In the genomic region with DNA sequence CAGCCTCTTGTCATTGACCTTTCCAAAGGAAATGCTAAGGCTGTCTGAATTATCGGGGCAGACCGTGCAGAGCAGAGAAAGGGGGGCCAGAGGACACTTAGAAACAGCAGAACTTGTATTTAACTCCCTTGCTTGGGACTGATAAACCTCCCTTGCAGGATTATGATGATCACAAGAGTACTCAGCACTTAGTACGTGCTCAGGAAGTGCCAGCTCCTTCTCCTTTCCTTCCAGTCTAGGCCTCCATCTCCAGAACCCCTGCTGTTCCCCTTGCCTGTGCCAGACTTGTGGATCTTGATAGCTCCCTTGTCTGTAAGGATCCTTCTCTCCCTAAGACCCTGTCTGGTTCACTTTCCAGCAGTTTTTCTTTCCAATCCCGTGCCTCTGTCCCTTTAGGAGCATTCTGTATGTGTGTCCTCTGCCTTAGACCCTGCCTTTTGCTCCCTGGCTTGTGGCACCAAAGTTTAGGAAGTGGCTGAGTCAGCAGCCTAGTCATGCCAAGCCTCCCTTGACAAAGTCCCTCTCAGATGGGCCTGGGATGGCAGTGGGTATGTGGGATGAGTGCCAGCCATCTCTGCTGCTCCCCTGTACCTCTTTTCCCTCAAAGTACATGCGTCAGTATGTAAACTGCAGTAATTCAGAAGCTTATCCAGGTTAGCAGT, we compare ENCODE assay signal across 8 cellular contexts. TPM values are rescaled to one million over a fixed set of nuclear protein-coding genes. Genes with fewer than 3 reads are reported as not detected.
DNase-seq lines count a peak whose midpoint lies in the region; ATAC-seq, FAIRE-seq and TF ChIP-seq lines count a peak whose summit lies in the region.

No MANE protein-coding gene starts in this region.

- CTCF ChIA-PET in activated CD4-positive, alpha-beta memory T cell treated with anti-CD3 and anti-CD28 coated beads for 36 hours (lab: Charles Lee) = interaction anchor here (0.8 to 2.8 kb wide), 3 partner anchors 12 to 140 kb away, joined by 3 to 13 read pairs (median 5); no protein-coding TSS in a partner anchor

- no peak overlapping the region for H3K27ac ChIP-seq in CD4-positive, CD25-positive, alpha-beta regulatory T cell (ENCODE audit: insufficient read depth, low read length, poor library complexity, severe bottlenecking)
- H3K27ac ChIP-seq in HL-60 (replicated peaks) = peak overlapping the region; percentile 84

- no peak for FAIRE-seq in GM12892 (lab: Jason Lieb, UNC)

- intact Hi-C loops in activated CD4-positive, alpha-beta memory T cell treated with anti-CD3 and anti-CD28 coated beads for 36 hours (cut with micrococcal nuclease) = loop anchor here (5.0 kb wide), 1 partner anchor 171 kb away; no protein-coding TSS in a partner anchor
- intact Hi-C loops in Right ventricle myocardium superior (cut with DNase I) = no loop called here

- ATAC-seq in CD4-positive, CD25-positive, alpha-beta regulatory T cell (ENCODE audit: low read depth in 2 of 2) = no peak
- ATAC-seq in Right ventricle myocardium superior (ENCODE audit: poor library complexity) (peak; percentile 8), HG03460 (IDR thresholded peaks at IDR 0.05; ENCODE audit: unreplicated experiment) (no peak), HG02870 (IDR thresholded peaks at IDR 0.05; ENCODE audit: unreplicated experiment) (no peak)

- no peak for TF ChIP-seq POLR2A in GM12892 (IDR thresholded peaks at IDR 0.05; ENCODE audit: low read depth, low read length)

- peaks cover 13% of the 10 kb centered on the region for H3K4me1 ChIP-seq in CD4-positive, CD25-positive, alpha-beta regulatory T cell (ENCODE audit: control insufficient read depth, insufficient read depth, low read length, poor library complexity, severe bottlenecking)

- POLR2A ChIA-PET in activated CD4-positive, alpha-beta memory T cell treated with anti-CD3 and anti-CD28 coated beads for 36 hours (lab: Charles Lee) = no interaction called here

- H3K4me3 Mint-ChIP-seq in CD4-positive, CD25-positive, alpha-beta regulatory T cell = peak overlapping the region; percentile 88 to 93 (median 90)
- peak overlapping the region; percentile 79 for H3K4me3 Mint-ChIP-seq in activated CD4-positive, alpha-beta memory T cell treated with anti-CD3 and anti-CD28 coated beads for 36 hours

- no peaks in the 10 kb centered on the region for H3K36me3 Mint-ChIP-seq in CD4-positive, CD25-positive, alpha-beta regulatory T cell
- peaks cover 2% of the 10 kb centered on the region for H3K36me3 Mint-ChIP-seq in activated CD4-positive, alpha-beta memory T cell treated with anti-CD3 and anti-CD28 coated beads for 36 hours

- peaks cover 0 to 2% (median 0%) of the 10 kb centered on the region in 7 donors for H3K9me3 Mint-ChIP-seq in CD4-positive, CD25-positive, alpha-beta regulatory T cell
- H3K9me3 Mint-ChIP-seq in activated CD4-positive, alpha-beta memory T cell treated with anti-CD3 and anti-CD28 coated beads for 36 hours = no peaks in the 10 kb centered on the region

- H3K27ac Mint-ChIP-seq in CD4-positive, CD25-positive, alpha-beta regulatory T cell = peak overlapping the region in 2 of 3 donors; percentile 38 to 74
- no peak overlapping the region for H3K27ac Mint-ChIP-seq in activated CD4-positive, alpha-beta memory T cell treated with anti-CD3 and anti-CD28 coated beads for 36 hours

- H3K27me3 ChIP-seq in CD4-positive, CD25-positive, alpha-beta regulatory T cell (ENCODE audit: control insufficient read depth, insufficient read depth, low read length) = peaks cover 3% of the 10 kb centered on the region
- peaks cover 2% of the 10 kb centered on the region for H3K27me3 ChIP-seq in HL-60 (ENCODE audit: insufficient read depth, poor library complexity, severe bottlenecking)

- H3K9me3 ChIP-seq in CD4-positive, CD25-positive, alpha-beta regulatory T cell (ENCODE audit: control insufficient read depth in 2 of 2, low read length in 2 of 2) = no peaks in the 10 kb centered on the region

- peak in 1 of 3 donors; percentile 0 for DNase-seq in CD4-positive, CD25-positive, alpha-beta regulatory T cell
- DNase-seq in HL-60 (ENCODE audit: low read depth in 1 of 2, low spot score in 1 of 2) (peak in 1 of 2 experiments; percentile 22), Right ventricle myocardium superior (no peak), putamen (ENCODE audit: low spot score) (peak; percentile 15), GM12892 (ENCODE audit: insufficient read length) (no peak)
- DNase-seq in activated CD4-positive, alpha-beta memory T cell treated with anti-CD3 and anti-CD28 coated beads for 36 hours = peak; percentile 15

- peak overlapping the region; percentile 59 for H3K4me3 ChIP-seq in CD4-positive, CD25-positive, alpha-beta regulatory T cell (ENCODE audit: low read depth, low read length)
- peak overlapping the region; percentile 86 for H3K4me3 ChIP-seq in HL-60 (replicated peaks; ENCODE audit: insufficient read depth, low read length)

- no peak for TF ChIP-seq CTCF in HL-60 (IDR thresholded peaks at IDR 0.05; ENCODE audit: insufficient read depth, low read length)

- H3K4me1 Mint-ChIP-seq in CD4-positive, CD25-positive, alpha-beta regulatory T cell = peaks cover 5 to 31% (median 11%) of the 10 kb centered on the region in 4 donors
- peaks cover 17% of the 10 kb centered on the region for H3K4me1 Mint-ChIP-seq in activated CD4-positive, alpha-beta memory T cell treated with anti-CD3 and anti-CD28 coated beads for 36 hours (ENCODE audit: low read depth)

- peaks cover 13% of the 10 kb centered on the region for H3K27me3 Mint-ChIP-seq in CD4-positive, CD25-positive, alpha-beta regulatory T cell
- H3K27me3 Mint-ChIP-seq in activated CD4-positive, alpha-beta memory T cell treated with anti-CD3 and anti-CD28 coated beads for 36 hours = peaks cover 12% of the 10 kb centered on the region

- H3K36me3 ChIP-seq in CD4-positive, CD25-positive, alpha-beta regulatory T cell (ENCODE audit: control insufficient read depth, insufficient read depth, low read length) = no peaks in the 10 kb centered on the region

RNA-seq across cellular contexts. Expression of a gene that starts 0.8 kb away (rescaled TPM):
- total RNA-seq in CD4-positive, CD25-positive, alpha-beta regulatory T cell = 3.4 TPM
- polyA plus RNA-seq in CD4-positive, CD25-positive, alpha-beta regulatory T cell = 10 to 100 TPM in 1 of 4 donors, 1 to 10 TPM in 3; 4.1 to 11.4 (median 6.5) TPM
- 10 to 100 TPM; 14.5 to 15.6 TPM for total RNA-seq in activated CD4-positive, alpha-beta memory T cell treated with anti-CD3 and anti-CD28 coated beads for 36 hours
- 12.1 TPM for total RNA-seq in Right ventricle myocardium superior
- polyA plus RNA-seq in GM12892 (2012; ENCODE audit: missing spikeins) = 53.1 TPM

Comparison
In these comparisons a context has a peak if more than half of its experiments do, and no peak if none do; other contexts are left out.
1. DNase-seq: peak in activated CD4-positive, alpha-beta memory T cell treated with anti-CD3 and anti-CD28 coated beads for 36 hours (single experiment) and putamen (single experiment); none in Right ventricle myocardium superior (single experiment) and GM12892 (single experiment).